1 cellular context compared by ENCODE assay signal in the genomic region with DNA sequence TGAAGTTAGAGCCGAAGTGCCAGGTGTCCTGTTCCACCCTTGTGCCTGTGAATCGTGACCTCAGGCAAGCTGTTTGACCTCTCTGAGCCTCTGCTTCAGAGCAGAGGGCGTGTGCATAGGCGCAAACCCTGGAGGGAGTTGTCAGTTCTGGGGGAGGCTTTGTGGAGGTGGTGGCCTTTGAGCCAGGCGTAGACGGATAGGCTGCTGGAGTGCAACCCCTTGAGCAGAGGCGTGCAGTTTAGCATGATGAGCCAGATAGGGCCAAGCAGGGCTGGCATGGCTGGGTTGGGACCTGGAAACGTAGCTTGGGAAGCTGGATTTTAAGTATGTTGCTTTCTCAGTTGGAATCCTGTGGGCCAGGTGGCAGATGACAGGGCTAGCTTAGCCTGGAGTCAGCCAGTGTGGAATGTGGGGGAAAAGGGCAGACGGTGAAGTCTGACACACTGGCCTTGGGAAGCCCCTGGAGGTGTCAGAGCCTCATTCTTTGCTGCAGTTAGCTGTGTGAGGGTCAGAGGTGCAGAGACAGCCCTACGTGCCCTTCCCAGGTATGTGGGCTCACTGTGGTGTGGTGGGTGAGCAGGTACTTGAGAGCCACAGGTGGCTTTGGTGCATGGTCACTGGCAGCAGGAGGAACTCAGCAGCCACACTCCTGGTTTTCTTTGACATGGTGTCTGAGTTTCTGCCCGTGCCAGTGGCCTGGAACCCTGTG.
TF ChIP-seq lines count a peak whose summit lies in the region.

No MANE protein-coding gene starts in this region.

TF ChIP-seq in HepG2, 621 proteins besides CTCF, POLR2A, EP300 and RAD21 (continued from another document and continues in another):
- TF ChIP-seq, protein P1, sequence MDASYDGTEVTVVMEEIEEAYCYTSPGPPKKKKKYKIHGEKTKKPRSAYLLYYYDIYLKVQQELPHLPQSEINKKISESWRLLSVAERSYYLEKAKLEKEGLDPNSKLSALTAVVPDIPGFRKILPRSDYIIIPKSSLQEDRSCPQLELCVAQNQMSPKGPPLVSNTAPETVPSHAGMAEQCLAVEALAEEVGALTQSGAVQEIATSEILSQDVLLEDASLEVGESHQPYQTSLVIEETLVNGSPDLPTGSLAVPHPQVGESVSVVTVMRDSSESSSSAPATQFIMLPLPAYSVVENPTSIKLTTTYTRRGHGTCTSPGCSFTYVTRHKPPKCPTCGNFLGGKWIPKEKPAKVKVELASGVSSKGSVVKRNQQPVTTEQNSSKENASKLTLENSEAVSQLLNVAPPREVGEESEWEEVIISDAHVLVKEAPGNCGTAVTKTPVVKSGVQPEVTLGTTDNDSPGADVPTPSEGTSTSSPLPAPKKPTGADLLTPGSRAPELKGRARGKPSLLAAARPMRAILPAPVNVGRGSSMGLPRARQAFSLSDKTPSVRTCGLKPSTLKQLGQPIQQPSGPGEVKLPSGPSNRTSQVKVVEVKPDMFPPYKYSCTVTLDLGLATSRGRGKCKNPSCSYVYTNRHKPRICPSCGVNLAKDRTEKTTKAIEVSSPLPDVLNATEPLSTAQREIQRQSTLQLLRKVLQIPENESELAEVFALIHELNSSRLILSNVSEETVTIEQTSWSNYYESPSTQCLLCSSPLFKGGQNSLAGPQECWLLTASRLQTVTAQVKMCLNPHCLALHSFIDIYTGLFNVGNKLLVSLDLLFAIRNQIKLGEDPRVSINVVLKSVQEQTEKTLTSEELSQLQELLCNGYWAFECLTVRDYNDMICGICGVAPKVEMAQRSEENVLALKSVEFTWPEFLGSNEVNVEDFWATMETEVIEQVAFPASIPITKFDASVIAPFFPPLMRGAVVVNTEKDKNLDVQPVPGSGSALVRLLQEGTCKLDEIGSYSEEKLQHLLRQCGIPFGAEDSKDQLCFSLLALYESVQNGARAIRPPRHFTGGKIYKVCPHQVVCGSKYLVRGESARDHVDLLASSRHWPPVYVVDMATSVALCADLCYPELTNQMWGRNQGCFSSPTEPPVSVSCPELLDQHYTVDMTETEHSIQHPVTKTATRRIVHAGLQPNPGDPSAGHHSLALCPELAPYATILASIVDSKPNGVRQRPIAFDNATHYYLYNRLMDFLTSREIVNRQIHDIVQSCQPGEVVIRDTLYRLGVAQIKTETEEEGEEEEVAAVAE (CRISPR knock-in tag; IDR thresholded peaks at IDR 0.05; ENCODE audit: borderline replicate concordance) = no peak
- no peak for TF ChIP-seq SP4 (CRISPR knock-in tag; IDR thresholded peaks at IDR 0.05)
- no peak for TF ChIP-seq FOXP1 (IDR thresholded peaks at IDR 0.05)
- no peak for TF ChIP-seq FOXP1 (CRISPR knock-in tag; IDR thresholded peaks at IDR 0.05)
- peak; percentile 79 for TF ChIP-seq TEAD3 (CRISPR knock-in tag; optimal IDR thresholded peaks at IDR 0.05; ENCODE audit: borderline replicate concordance)
- TF ChIP-seq ZNF672 (CRISPR knock-in tag; IDR thresholded peaks at IDR 0.05) = no peak
- TF ChIP-seq ZNF207 (IDR thresholded peaks at IDR 0.05; ENCODE audit: borderline replicate concordance) = no peak
- TF ChIP-seq RXRB (CRISPR knock-in tag; IDR thresholded peaks at IDR 0.05; ENCODE audit: borderline replicate concordance) = peak; percentile 22; the same call in 1 of the 2 replicates
- no peak for TF ChIP-seq ZNF264 (CRISPR knock-in tag; IDR thresholded peaks at IDR 0.05)
- TF ChIP-seq ZNF24 (IDR thresholded peaks at IDR 0.05) = no peak
- TF ChIP-seq, protein P2, sequence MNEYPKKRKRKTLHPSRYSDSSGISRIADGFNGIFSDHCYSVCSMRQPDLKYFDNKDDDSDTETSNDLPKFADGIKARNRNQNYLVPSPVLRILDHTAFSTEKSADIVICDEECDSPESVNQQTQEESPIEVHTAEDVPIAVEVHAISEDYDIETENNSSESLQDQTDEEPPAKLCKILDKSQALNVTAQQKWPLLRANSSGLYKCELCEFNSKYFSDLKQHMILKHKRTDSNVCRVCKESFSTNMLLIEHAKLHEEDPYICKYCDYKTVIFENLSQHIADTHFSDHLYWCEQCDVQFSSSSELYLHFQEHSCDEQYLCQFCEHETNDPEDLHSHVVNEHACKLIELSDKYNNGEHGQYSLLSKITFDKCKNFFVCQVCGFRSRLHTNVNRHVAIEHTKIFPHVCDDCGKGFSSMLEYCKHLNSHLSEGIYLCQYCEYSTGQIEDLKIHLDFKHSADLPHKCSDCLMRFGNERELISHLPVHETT (CRISPR knock-in tag; conservative IDR thresholded peaks at IDR 0.05) = no peak
- no peak for TF ChIP-seq BRD4 (CRISPR knock-in tag; IDR thresholded peaks at IDR 0.05)
- TF ChIP-seq, protein P3, sequence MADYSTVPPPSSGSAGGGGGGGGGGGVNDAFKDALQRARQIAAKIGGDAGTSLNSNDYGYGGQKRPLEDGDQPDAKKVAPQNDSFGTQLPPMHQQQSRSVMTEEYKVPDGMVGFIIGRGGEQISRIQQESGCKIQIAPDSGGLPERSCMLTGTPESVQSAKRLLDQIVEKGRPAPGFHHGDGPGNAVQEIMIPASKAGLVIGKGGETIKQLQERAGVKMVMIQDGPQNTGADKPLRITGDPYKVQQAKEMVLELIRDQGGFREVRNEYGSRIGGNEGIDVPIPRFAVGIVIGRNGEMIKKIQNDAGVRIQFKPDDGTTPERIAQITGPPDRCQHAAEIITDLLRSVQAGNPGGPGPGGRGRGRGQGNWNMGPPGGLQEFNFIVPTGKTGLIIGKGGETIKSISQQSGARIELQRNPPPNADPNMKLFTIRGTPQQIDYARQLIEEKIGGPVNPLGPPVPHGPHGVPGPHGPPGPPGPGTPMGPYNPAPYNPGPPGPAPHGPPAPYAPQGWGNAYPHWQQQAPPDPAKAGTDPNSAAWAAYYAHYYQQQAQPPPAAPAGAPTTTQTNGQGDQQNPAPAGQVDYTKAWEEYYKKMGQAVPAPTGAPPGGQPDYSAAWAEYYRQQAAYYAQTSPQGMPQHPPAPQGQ (CRISPR knock-in tag; IDR thresholded peaks at IDR 0.05; ENCODE audit: borderline replicate concordance) = no peak
- TF ChIP-seq ATM (IDR thresholded peaks at IDR 0.05; ENCODE audit: borderline replicate concordance) = no peak
- TF ChIP-seq, protein P4, sequence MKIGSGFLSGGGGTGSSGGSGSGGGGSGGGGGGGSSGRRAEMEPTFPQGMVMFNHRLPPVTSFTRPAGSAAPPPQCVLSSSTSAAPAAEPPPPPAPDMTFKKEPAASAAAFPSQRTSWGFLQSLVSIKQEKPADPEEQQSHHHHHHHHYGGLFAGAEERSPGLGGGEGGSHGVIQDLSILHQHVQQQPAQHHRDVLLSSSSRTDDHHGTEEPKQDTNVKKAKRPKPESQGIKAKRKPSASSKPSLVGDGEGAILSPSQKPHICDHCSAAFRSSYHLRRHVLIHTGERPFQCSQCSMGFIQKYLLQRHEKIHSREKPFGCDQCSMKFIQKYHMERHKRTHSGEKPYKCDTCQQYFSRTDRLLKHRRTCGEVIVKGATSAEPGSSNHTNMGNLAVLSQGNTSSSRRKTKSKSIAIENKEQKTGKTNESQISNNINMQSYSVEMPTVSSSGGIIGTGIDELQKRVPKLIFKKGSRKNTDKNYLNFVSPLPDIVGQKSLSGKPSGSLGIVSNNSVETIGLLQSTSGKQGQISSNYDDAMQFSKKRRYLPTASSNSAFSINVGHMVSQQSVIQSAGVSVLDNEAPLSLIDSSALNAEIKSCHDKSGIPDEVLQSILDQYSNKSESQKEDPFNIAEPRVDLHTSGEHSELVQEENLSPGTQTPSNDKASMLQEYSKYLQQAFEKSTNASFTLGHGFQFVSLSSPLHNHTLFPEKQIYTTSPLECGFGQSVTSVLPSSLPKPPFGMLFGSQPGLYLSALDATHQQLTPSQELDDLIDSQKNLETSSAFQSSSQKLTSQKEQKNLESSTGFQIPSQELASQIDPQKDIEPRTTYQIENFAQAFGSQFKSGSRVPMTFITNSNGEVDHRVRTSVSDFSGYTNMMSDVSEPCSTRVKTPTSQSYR (CRISPR knock-in tag; IDR thresholded peaks at IDR 0.05; ENCODE audit: borderline replicate concordance) = no peak
- TF ChIP-seq, protein P5, sequence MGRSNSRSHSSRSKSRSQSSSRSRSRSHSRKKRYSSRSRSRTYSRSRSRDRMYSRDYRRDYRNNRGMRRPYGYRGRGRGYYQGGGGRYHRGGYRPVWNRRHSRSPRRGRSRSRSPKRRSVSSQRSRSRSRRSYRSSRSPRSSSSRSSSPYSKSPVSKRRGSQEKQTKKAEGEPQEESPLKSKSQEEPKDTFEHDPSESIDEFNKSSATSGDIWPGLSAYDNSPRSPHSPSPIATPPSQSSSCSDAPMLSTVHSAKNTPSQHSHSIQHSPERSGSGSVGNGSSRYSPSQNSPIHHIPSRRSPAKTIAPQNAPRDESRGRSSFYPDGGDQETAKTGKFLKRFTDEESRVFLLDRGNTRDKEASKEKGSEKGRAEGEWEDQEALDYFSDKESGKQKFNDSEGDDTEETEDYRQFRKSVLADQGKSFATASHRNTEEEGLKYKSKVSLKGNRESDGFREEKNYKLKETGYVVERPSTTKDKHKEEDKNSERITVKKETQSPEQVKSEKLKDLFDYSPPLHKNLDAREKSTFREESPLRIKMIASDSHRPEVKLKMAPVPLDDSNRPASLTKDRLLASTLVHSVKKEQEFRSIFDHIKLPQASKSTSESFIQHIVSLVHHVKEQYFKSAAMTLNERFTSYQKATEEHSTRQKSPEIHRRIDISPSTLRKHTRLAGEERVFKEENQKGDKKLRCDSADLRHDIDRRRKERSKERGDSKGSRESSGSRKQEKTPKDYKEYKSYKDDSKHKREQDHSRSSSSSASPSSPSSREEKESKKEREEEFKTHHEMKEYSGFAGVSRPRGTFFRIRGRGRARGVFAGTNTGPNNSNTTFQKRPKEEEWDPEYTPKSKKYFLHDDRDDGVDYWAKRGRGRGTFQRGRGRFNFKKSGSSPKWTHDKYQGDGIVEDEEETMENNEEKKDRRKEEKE (IDR thresholded peaks at IDR 0.05) = no peak
- no peak for TF ChIP-seq HMGA1 (CRISPR knock-in tag; conservative IDR thresholded peaks at IDR 0.05)
- no peak for TF ChIP-seq KLF12 (CRISPR knock-in tag; IDR thresholded peaks at IDR 0.05; ENCODE audit: borderline replicate concordance)
- no peak; the same call in 1 of the 2 replicates for TF ChIP-seq ARHGAP35 (CRISPR knock-in tag; IDR thresholded peaks at IDR 0.05; ENCODE audit: borderline replicate concordance)
- 0 out of 2 replicates have a peak, but pooled peaks have one; percentile 27 for TF ChIP-seq ZNF644 (CRISPR knock-in tag; IDR thresholded peaks at IDR 0.05; ENCODE audit: low read depth)
- TF ChIP-seq, protein P6, sequence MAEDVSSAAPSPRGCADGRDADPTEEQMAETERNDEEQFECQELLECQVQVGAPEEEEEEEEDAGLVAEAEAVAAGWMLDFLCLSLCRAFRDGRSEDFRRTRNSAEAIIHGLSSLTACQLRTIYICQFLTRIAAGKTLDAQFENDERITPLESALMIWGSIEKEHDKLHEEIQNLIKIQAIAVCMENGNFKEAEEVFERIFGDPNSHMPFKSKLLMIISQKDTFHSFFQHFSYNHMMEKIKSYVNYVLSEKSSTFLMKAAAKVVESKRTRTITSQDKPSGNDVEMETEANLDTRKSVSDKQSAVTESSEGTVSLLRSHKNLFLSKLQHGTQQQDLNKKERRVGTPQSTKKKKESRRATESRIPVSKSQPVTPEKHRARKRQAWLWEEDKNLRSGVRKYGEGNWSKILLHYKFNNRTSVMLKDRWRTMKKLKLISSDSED (CRISPR knock-in tag; IDR thresholded peaks at IDR 0.05) = no peak
- TF ChIP-seq TP53 (CRISPR knock-in tag; conservative IDR thresholded peaks at IDR 0.05) = no peak
- TF ChIP-seq HIC2 (CRISPR knock-in tag; IDR thresholded peaks at IDR 0.05; ENCODE audit: low read depth) = no peak
- TF ChIP-seq SP1 (IDR thresholded peaks at IDR 0.05) = no peak
- no peak for TF ChIP-seq SP1 (CRISPR knock-in tag; IDR thresholded peaks at IDR 0.05)
- TF ChIP-seq TBX2 (CRISPR knock-in tag; IDR thresholded peaks at IDR 0.05; ENCODE audit: borderline replicate concordance) = peak; percentile 83
- TF ChIP-seq, protein P7, sequence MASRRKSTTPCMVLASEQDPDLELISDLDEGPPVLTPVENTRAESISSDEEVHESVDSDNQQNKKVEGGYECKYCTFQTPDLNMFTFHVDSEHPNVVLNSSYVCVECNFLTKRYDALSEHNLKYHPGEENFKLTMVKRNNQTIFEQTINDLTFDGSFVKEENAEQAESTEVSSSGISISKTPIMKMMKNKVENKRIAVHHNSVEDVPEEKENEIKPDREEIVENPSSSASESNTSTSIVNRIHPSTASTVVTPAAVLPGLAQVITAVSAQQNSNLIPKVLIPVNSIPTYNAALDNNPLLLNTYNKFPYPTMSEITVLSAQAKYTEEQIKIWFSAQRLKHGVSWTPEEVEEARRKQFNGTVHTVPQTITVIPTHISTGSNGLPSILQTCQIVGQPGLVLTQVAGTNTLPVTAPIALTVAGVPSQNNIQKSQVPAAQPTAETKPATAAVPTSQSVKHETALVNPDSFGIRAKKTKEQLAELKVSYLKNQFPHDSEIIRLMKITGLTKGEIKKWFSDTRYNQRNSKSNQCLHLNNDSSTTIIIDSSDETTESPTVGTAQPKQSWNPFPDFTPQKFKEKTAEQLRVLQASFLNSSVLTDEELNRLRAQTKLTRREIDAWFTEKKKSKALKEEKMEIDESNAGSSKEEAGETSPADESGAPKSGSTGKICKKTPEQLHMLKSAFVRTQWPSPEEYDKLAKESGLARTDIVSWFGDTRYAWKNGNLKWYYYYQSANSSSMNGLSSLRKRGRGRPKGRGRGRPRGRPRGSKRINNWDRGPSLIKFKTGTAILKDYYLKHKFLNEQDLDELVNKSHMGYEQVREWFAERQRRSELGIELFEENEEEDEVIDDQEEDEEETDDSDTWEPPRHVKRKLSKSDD (CRISPR knock-in tag; IDR thresholded peaks at IDR 0.05; ENCODE audit: low read depth) = 0 out of 2 replicates have a peak, but pooled peaks have one; percentile 26
- TF ChIP-seq, protein P8, sequence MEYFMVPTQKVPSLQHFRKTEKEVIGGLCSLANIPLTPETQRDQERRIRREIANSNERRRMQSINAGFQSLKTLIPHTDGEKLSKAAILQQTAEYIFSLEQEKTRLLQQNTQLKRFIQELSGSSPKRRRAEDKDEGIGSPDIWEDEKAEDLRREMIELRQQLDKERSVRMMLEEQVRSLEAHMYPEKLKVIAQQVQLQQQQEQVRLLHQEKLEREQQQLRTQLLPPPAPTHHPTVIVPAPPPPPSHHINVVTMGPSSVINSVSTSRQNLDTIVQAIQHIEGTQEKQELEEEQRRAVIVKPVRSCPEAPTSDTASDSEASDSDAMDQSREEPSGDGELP (IDR thresholded peaks at IDR 0.05; ENCODE audit: borderline replicate concordance, low read depth) = no peak
- TF ChIP-seq ZNF224 (CRISPR knock-in tag; IDR thresholded peaks at IDR 0.05) = no peak
